2 cellular contexts compared by ENCODE assay signal in the genomic region with DNA sequence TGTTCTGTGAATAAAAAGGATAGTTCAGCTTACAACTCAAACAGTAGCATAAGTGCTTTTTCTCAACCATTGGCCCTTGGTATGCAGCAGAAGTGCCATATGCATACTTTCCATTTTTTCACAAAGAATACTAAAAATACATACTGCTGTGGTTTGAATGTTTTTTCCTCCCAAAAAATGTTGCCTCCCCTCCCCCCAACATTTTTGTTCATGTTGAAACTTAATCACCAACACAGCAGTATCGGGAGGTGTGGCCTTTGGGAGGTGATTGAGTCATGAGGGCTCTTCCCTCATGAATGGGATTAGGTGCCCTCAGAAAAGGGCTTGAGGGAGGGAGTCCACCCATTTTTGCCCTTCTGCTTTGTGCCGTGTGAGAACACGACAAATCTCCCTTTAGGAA.
TF ChIP-seq lines count a peak whose summit lies in the region.

No MANE protein-coding gene starts in this region.

TF ChIP-seq in SK-N-SH treated with all-trans-retinoic acid at 6 μM for 48 hours, 23 proteins besides CTCF, POLR2A, EP300 and RAD21 (continued from another document):
- TF ChIP-seq, protein P1, sequence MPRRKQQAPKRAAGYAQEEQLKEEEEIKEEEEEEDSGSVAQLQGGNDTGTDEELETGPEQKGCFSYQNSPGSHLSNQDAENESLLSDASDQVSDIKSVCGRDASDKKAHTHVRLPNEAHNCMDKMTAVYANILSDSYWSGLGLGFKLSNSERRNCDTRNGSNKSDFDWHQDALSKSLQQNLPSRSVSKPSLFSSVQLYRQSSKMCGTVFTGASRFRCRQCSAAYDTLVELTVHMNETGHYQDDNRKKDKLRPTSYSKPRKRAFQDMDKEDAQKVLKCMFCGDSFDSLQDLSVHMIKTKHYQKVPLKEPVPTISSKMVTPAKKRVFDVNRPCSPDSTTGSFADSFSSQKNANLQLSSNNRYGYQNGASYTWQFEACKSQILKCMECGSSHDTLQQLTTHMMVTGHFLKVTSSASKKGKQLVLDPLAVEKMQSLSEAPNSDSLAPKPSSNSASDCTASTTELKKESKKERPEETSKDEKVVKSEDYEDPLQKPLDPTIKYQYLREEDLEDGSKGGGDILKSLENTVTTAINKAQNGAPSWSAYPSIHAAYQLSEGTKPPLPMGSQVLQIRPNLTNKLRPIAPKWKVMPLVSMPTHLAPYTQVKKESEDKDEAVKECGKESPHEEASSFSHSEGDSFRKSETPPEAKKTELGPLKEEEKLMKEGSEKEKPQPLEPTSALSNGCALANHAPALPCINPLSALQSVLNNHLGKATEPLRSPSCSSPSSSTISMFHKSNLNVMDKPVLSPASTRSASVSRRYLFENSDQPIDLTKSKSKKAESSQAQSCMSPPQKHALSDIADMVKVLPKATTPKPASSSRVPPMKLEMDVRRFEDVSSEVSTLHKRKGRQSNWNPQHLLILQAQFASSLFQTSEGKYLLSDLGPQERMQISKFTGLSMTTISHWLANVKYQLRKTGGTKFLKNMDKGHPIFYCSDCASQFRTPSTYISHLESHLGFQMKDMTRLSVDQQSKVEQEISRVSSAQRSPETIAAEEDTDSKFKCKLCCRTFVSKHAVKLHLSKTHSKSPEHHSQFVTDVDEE (CRISPR knock-in tag; IDR thresholded peaks at IDR 0.05), result no peak
- TF ChIP-seq BACH2 (CRISPR knock-in tag; IDR thresholded peaks at IDR 0.05; ENCODE audit: borderline replicate concordance) (no peak), SNAI2 (CRISPR knock-in tag; IDR thresholded peaks at IDR 0.05) (no peak), ZNF8 (CRISPR knock-in tag; IDR thresholded peaks at IDR 0.05) (no peak), PPARA (CRISPR knock-in tag; IDR thresholded peaks at IDR 0.05; ENCODE audit: borderline replicate concordance) (no peak)
- TF ChIP-seq, protein P2, sequence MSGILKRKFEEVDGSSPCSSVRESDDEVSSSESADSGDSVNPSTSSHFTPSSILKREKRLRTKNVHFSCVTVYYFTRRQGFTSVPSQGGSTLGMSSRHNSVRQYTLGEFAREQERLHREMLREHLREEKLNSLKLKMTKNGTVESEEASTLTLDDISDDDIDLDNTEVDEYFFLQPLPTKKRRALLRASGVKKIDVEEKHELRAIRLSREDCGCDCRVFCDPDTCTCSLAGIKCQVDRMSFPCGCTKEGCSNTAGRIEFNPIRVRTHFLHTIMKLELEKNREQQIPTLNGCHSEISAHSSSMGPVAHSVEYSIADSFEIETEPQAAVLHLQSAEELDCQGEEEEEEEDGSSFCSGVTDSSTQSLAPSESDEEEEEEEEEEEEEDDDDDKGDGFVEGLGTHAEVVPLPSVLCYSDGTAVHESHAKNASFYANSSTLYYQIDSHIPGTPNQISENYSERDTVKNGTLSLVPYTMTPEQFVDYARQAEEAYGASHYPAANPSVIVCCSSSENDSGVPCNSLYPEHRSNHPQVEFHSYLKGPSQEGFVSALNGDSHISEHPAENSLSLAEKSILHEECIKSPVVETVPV (CRISPR knock-in tag; IDR thresholded peaks at IDR 0.05), result no peak
- TF ChIP-seq, protein P3, sequence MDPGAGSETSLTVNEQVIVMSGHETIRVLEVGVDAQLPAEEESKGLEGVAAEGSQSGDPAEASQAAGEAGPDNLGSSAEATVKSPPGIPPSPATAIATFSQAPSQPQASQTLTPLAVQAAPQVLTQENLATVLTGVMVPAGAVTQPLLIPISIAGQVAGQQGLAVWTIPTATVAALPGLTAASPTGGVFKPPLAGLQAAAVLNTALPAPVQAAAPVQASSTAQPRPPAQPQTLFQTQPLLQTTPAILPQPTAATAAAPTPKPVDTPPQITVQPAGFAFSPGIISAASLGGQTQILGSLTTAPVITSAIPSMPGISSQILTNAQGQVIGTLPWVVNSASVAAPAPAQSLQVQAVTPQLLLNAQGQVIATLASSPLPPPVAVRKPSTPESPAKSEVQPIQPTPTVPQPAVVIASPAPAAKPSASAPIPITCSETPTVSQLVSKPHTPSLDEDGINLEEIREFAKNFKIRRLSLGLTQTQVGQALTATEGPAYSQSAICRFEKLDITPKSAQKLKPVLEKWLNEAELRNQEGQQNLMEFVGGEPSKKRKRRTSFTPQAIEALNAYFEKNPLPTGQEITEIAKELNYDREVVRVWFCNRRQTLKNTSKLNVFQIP (CRISPR knock-in tag; IDR thresholded peaks at IDR 0.05; ENCODE audit: borderline replicate concordance, low read depth), result no peak

TF ChIP-seq in SK-N-SH, 30 proteins besides CTCF, POLR2A, EP300 and RAD21 (continued from another document):
- TF ChIP-seq, protein P4, sequence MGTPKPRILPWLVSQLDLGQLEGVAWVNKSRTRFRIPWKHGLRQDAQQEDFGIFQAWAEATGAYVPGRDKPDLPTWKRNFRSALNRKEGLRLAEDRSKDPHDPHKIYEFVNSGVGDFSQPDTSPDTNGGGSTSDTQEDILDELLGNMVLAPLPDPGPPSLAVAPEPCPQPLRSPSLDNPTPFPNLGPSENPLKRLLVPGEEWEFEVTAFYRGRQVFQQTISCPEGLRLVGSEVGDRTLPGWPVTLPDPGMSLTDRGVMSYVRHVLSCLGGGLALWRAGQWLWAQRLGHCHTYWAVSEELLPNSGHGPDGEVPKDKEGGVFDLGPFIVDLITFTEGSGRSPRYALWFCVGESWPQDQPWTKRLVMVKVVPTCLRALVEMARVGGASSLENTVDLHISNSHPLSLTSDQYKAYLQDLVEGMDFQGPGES (IDR thresholded peaks at IDR 0.05; ENCODE audit: low read depth, low read length), result no peak
- TF ChIP-seq FOXJ3 (CRISPR knock-in tag; IDR thresholded peaks at IDR 0.05) (no peak), TEAD4 (IDR thresholded peaks at IDR 0.05; ENCODE audit: borderline replicate concordance, insufficient read depth) (no peak), NRF1 (IDR thresholded peaks at IDR 0.05; ENCODE audit: low read depth, low read length) (no peak), RFX5 (IDR thresholded peaks at IDR 0.05; ENCODE audit: low read length) (no peak), POLR2AphosphoS5 (IDR thresholded peaks at IDR 0.05; ENCODE audit: low read depth, low read length) (no peak), MEF2A (IDR thresholded peaks at IDR 0.05; ENCODE audit: borderline replicate concordance, low read depth) (no peak), TCF12 (IDR thresholded peaks at IDR 0.05) (no peak), YY1 (IDR thresholded peaks at IDR 0.05; ENCODE audit: low read depth) (no peak)
- TF ChIP-seq, protein P5, sequence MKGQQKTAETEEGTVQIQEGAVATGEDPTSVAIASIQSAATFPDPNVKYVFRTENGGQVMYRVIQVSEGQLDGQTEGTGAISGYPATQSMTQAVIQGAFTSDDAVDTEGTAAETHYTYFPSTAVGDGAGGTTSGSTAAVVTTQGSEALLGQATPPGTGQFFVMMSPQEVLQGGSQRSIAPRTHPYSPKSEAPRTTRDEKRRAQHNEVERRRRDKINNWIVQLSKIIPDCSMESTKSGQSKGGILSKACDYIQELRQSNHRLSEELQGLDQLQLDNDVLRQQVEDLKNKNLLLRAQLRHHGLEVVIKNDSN (IDR thresholded peaks at IDR 0.05; ENCODE audit: borderline replicate concordance, low read depth), result no peak
